ENCODE assay signal across 11 cellular contexts in genomic region chr12:45183263-45183662, GRCh38. TPM values are rescaled to one million over a fixed set of nuclear protein-coding genes. Genes with fewer than 3 reads are reported as not detected.
A peak's percentile ranks its signal among the peaks of the same experiment; 100 is the strongest.
DNase-seq lines count a peak whose midpoint lies in the region; ATAC-seq and TF ChIP-seq lines count a peak whose summit lies in the region.
"Had no signal": no experiment of that assay in that cellular context is flagged by ENCODE, and none has a peak within 500 bp of the region (broad histone marks: within the 10 kb centered on the region; RNA-seq: fewer than 3 reads in every experiment).

No MANE protein-coding gene starts in this region.

- peaks cover 0 to 22% (median 10%) of the 10 kb centered on the region in 9 donors for H3K9me3 Mint-ChIP-seq in naive thymus-derived CD8-positive, alpha-beta T cell

- H3K27me3 ChIP-seq in Peyer's patch, result no peaks in the 10 kb centered on the region

- TF ChIP-seq CTCF in Peyer's patch (IDR thresholded peaks at IDR 0.05), result peak in 4 of 6 experiments; percentile 21 to 43 (median 37)

- H3K27ac Mint-ChIP-seq in naive thymus-derived CD8-positive, alpha-beta T cell, result no peak overlapping the region
- H3K27ac Mint-ChIP-seq: stimulated activated naive CD8-positive, alpha-beta T cell treated with anti-CD3 and anti-CD28 coated beads, Interleukin-15, Interleukin-2, amounts not matched to agents 100 ng/mL and 50 ng/mL, for 24 hours had no signal

- H3K27ac ChIP-seq in Peyer's patch, result no peak overlapping the region
- H3K27ac ChIP-seq: prostate gland had no signal

- POLR2A ChIA-PET in naive thymus-derived CD8-positive, alpha-beta T cell (lab: Charles Lee), result no interaction called here

- DNase-seq in NCI-H1694 treated with DMSO at 0.1 percent for 48 hours (lab: John Stamatoyannopoulos, UW) (peak; percentile 9), NCI-H1694 (lab: John Stamatoyannopoulos, UW) (no peak), Peyer's patch (no peak), fibroblast of gingiva (ENCODE audit: low read depth) (peak; percentile 13), superior temporal gyrus (ENCODE audit: extremely low spot score) (peak; percentile 37)
- no peak for DNase-seq in naive thymus-derived CD8-positive, alpha-beta T cell
- DNase-seq: NCI-H446 had no signal

- peaks cover 0 to 8% (median under 1%) of the 10 kb centered on the region in 4 donors for H3K4me1 Mint-ChIP-seq in naive thymus-derived CD8-positive, alpha-beta T cell

- no peak overlapping the region for H3K4me3 ChIP-seq in Peyer's patch
- H3K4me3 ChIP-seq: prostate gland had no signal

- no peak for ATAC-seq in naive thymus-derived CD8-positive, alpha-beta T cell
- ATAC-seq in GM18505 (IDR thresholded peaks at IDR 0.05; ENCODE audit: unreplicated experiment) (no peak), GM18873 (IDR thresholded peaks at IDR 0.05; ENCODE audit: low FRiP score, unreplicated experiment) (no peak)

- H3K4me1 ChIP-seq in Peyer's patch, result no peaks in the 10 kb centered on the region
- H3K4me1 ChIP-seq: prostate gland had no signal

- peaks cover 1 to 20% (median 10%) of the 10 kb centered on the region in 3 donors for H3K36me3 Mint-ChIP-seq in naive thymus-derived CD8-positive, alpha-beta T cell

- H3K27me3 Mint-ChIP-seq in naive thymus-derived CD8-positive, alpha-beta T cell, result no peaks in the 10 kb centered on the region
- H3K27me3 Mint-ChIP-seq: stimulated activated naive CD8-positive, alpha-beta T cell treated with anti-CD3 and anti-CD28 coated beads, Interleukin-15, Interleukin-2, amounts not matched to agents 100 ng/mL and 50 ng/mL, for 24 hours had no signal

- peaks cover 0 to 13% (median 2%) of the 10 kb centered on the region in 4 donors for H3K9me3 ChIP-seq in Peyer's patch
- H3K9me3 ChIP-seq: prostate gland had no signal

- H3K36me3 ChIP-seq in Peyer's patch, result no peaks in the 10 kb centered on the region
- H3K36me3 ChIP-seq: prostate gland had no signal

- TF ChIP-seq POLR2A in Peyer's patch (IDR thresholded peaks at IDR 0.05), result no peak
- TF ChIP-seq POLR2A in GM18505 (IDR thresholded peaks at IDR 0.05; ENCODE audit: borderline replicate concordance, extremely low read depth, insufficient read depth, insufficient read length), result no peak

- H3K4me3 Mint-ChIP-seq in naive thymus-derived CD8-positive, alpha-beta T cell, result no peak overlapping the region
- H3K4me3 Mint-ChIP-seq: stimulated activated naive CD8-positive, alpha-beta T cell treated with anti-CD3 and anti-CD28 coated beads, Interleukin-15, Interleukin-2, amounts not matched to agents 100 ng/mL and 50 ng/mL, for 24 hours had no signal

RNA-seq across cellular contexts. Expression of gene ANO6, which starts 32.6 kb away (rescaled TPM):
- 10 to 100 TPM; 28.9 to 93.3 (median 57.5) TPM for total RNA-seq in Peyer's patch
- 10 to 100 TPM; 17.1 to 17.5 TPM for total RNA-seq in naive thymus-derived CD8-positive, alpha-beta T cell
- 10 to 100 TPM; 13.4 to 18.6 (median 18.0) TPM for polyA plus RNA-seq in naive thymus-derived CD8-positive, alpha-beta T cell

Comparison
In these comparisons a context has a peak if more than half of its experiments do, and no peak if none do; other contexts are left out.
1. DNase-seq: peak in NCI-H1694 treated with DMSO at 0.1 percent for 48 hours (single experiment), fibroblast of gingiva (single experiment) and superior temporal gyrus (single experiment); none in NCI-H1694 (single experiment), Peyer's patch (0 of 3) and naive thymus-derived CD8-positive, alpha-beta T cell (0 of 10).